In genomic region chr16:80029706-80030481, GRCh38 we compare ENCODE assay signal across 26 cellular contexts.
"Had no signal": no experiment of that assay in that cellular context is flagged by ENCODE, and none has a peak within 500 bp of the region (broad histone marks: within the 10 kb centered on the region; RNA-seq: fewer than 3 reads in every experiment).

No MANE protein-coding gene starts in this region.

- H3K4me1 Mint-ChIP-seq: activated B cell treated with CpG ODN at 0.5 μM for 24 hours had no signal

- H3K9me3 ChIP-seq: mucosa of descending colon, transverse colon, uterus had no signal

- H3K27me3 ChIP-seq: heart right ventricle, sigmoid colon, transverse colon, uterus had no signal

- H3K27ac ChIP-seq: cardiac muscle cell, heart right ventricle, sigmoid colon, transverse colon, uterus had no signal

- H3K27me3 Mint-ChIP-seq: activated naive CD8-positive, alpha-beta T cell treated with anti-CD3 and anti-CD28 coated beads for 36 hours; dendritic cell treated with granulocyte-macrophage colony-stimulating factor and Interleukin-4, amounts not matched to agents 40 ng/mL and 50 ng/mL, for 4 days had no signal

- H3K4me3 ChIP-seq: cardiac muscle cell, heart right ventricle, mucosa of descending colon, sigmoid colon, transverse colon, uterus had no signal

- H3K36me3 Mint-ChIP-seq: activated naive CD8-positive, alpha-beta T cell treated with anti-CD3 and anti-CD28 coated beads for 36 hours; memory B cell; stimulated activated naive B cell treated with anti-CD40 and anti-IgM and Interleukin-4, amounts not matched to agents 10 μg/mL and 1 μg/mL and 100 μg/mL, for 72 hours had no signal

- H3K4me3 Mint-ChIP-seq: activated B cell treated with CpG ODN at 0.5 μM for 24 hours; activated naive CD8-positive, alpha-beta T cell treated with anti-CD3 and anti-CD28 coated beads for 36 hours; activated T-cell treated with anti-CD3 and anti-CD28 coated beads, Interleukin-2, amount 50 U/mL, for 4 hours; dendritic cell treated with granulocyte-macrophage colony-stimulating factor and Interleukin-4, amounts not matched to agents 40 ng/mL and 50 ng/mL, for 4 days; memory B cell; neural crest cell; stimulated activated naive B cell treated with anti-CD40 and anti-IgM and Interleukin-4, amounts not matched to agents 10 μg/mL and 1 μg/mL and 100 μg/mL, for 72 hours; T-helper 1 cell treated with Interleukin-12 subunit alpha and Interleukin-12 subunit beta and Interleukin-4 antibody, amounts not matched to agents 30 μg/mL and 1 μg/mL, for 36 hours had no signal

- H3K27ac Mint-ChIP-seq: activated B cell treated with CpG ODN at 0.5 μM for 24 hours; activated naive CD8-positive, alpha-beta T cell treated with anti-CD3 and anti-CD28 coated beads for 36 hours; dendritic cell treated with granulocyte-macrophage colony-stimulating factor and Interleukin-4, amounts not matched to agents 40 ng/mL and 50 ng/mL, for 4 days; memory B cell; stimulated activated naive B cell treated with anti-CD40 and anti-IgM and Interleukin-4, amounts not matched to agents 10 μg/mL and 1 μg/mL and 100 μg/mL, for 72 hours; T-helper 1 cell treated with Interleukin-12 subunit alpha and Interleukin-12 subunit beta and Interleukin-4 antibody, amounts not matched to agents 30 μg/mL and 1 μg/mL, for 36 hours had no signal

- H3K4me1 ChIP-seq: uterus had no signal

- ATAC-seq: activated T-cell treated with anti-CD3 and anti-CD28 coated beads, Interleukin-2, amount 50 U/mL, for 4 hours; heart right ventricle; left ventricle myocardium superior; mucosa of descending colon; stimulated activated naive B cell treated with anti-CD40 and anti-IgM and Interleukin-4, amounts not matched to agents 10 μg/mL and 1 μg/mL and 100 μg/mL, for 72 hours had no signal

- DNase-seq: activated B cell treated with CpG ODN at 0.5 μM for 24 hours; activated CD4-positive, alpha-beta T cell treated with anti-CD3 and anti-CD28 coated beads for 4 hours; activated CD4-positive, alpha-beta T cell treated with anti-CD3 and anti-CD28 coated beads, Interleukin-2, amount 50 U/mL, for 48 hours; activated CD8-positive, alpha-beta memory T cell treated with anti-CD3 and anti-CD28 coated beads, Interleukin-2, amount 50 U/mL, for 48 hours; activated naive CD4-positive, alpha-beta T cell treated with Interleukin-2 at 50 U/mL for 16 hours; activated naive CD8-positive, alpha-beta T cell treated with anti-CD3 and anti-CD28 coated beads for 36 hours; activated T-cell treated with anti-CD3 and anti-CD28 coated beads, Interleukin-2, amount 50 U/mL, for 4 hours; effector CD4-positive, alpha-beta T cell; heart right ventricle; kidney glomerular epithelial cell; left ventricle myocardium superior; mucosa of descending colon; posterior cingulate gyrus; retina; sigmoid colon; stimulated activated CD4-positive, alpha-beta T cell treated with anti-CD3 and anti-CD28 coated beads, Interleukin-2, amount 100 ng/mL, for 48 hours; stimulated activated CD8-positive, alpha-beta memory T cell treated with anti-CD3 and anti-CD28 coated beads, Interleukin-4, amount 100 ng/mL, for 48 hours; stimulated activated naive B cell treated with anti-CD40 and anti-IgM and Interleukin-4, amounts not matched to agents 10 μg/mL and 1 μg/mL and 100 μg/mL, for 72 hours; T1000; transverse colon; uterus had no signal

- H3K36me3 ChIP-seq: cardiac muscle cell, heart right ventricle, sigmoid colon, transverse colon, uterus had no signal

- H3K9me3 Mint-ChIP-seq: activated T-cell treated with anti-CD3 and anti-CD28 coated beads, Interleukin-2, amount 50 U/mL, for 4 hours had no signal
